ENCODE assay signal across 28 cellular contexts in genomic region chr19:16459680-16460079, GRCh38. TPM values are rescaled to one million over a fixed set of nuclear protein-coding genes. Genes with fewer than 3 reads are reported as not detected.
DNase-seq lines count a peak whose midpoint lies in the region; ATAC-seq and TF ChIP-seq lines count a peak whose summit lies in the region.
"Had no signal": no experiment of that assay in that cellular context is flagged by ENCODE, and none has a peak within 500 bp of the region (broad histone marks: within the 10 kb centered on the region; RNA-seq: fewer than 3 reads in every experiment).

No MANE protein-coding gene starts in this region.

- no peak overlapping the region for H3K4me2 ChIP-seq in mesenchymal stem cell (ENCODE audit: low read length, poor library complexity, severe bottlenecking)

- no peak overlapping the region for H2AFZ ChIP-seq in mesenchymal stem cell (ENCODE audit: low read depth, low read length)

- H3K9ac ChIP-seq in mesenchymal stem cell (ENCODE audit: low read length), result no peak overlapping the region

- H3K4me1 Mint-ChIP-seq in WTC11, result peaks cover 45% of the 10 kb centered on the region

- peaks cover 0 to 97% of the 10 kb centered on the region in 2 donors for H3K4me1 ChIP-seq in right atrium auricular region
- H3K4me1 ChIP-seq in mesenchymal stem cell (ENCODE audit: control insufficient read depth, insufficient read depth, low read depth, low read length), result peaks cover 68% of the 10 kb centered on the region

- H3K9me3 ChIP-seq in right atrium auricular region, result no peaks in the 10 kb centered on the region
- no peaks in the 10 kb centered on the region for H3K9me3 ChIP-seq in mesenchymal stem cell (ENCODE audit: control insufficient read depth, low read length)
- H3K9me3 ChIP-seq: SJSA1, thyroid gland had no signal

- WGBS in mesenchymal stem cell, result 93% methylated on average over 3 of the region's 3 CpGs

- peak overlapping the region; percentile 43; the same call in 1 of the 2 replicates for H3K27ac Mint-ChIP-seq in WTC11
- H3K27ac Mint-ChIP-seq: activated CD4-positive, alpha-beta memory T cell treated with anti-CD3 and anti-CD28 coated beads, Interleukin-2, amount 10 ng/mL, durations not matched to agents 7 days and 5 days; activated naive CD4-positive, alpha-beta T cell treated with anti-CD3 and anti-CD28 coated beads, Interleukin-2, amount 50 U/mL, for 24 hours; activated T-helper 2 cell treated with anti-CD3 and anti-CD28 coated beads, Interferon-gamma antibody, Interleukin-2, Interleukin-4, amounts not matched to agents 10 μg/mL and 5 μg/mL and 100 μg/mL, durations not matched to agents 14 hours and 24 hours and 36 hours; IgD-negative memory B cell; T-cell had no signal

- H3K27ac ChIP-seq in right atrium auricular region (peak overlapping the region; percentile 93 to 95), mesenchymal stem cell (ENCODE audit: low read length, poor library complexity, severe bottlenecking) (no peak overlapping the region), substantia nigra (ENCODE audit: low read depth, low read length, poor library complexity, severe bottlenecking) (peak overlapping the region; percentile 42)
- H3K27ac ChIP-seq: coronary artery, SJSA1 had no signal

- H3K27me3 Mint-ChIP-seq in WTC11 (ENCODE audit: low read depth), result no peaks in the 10 kb centered on the region
- H3K27me3 Mint-ChIP-seq: activated CD4-positive, alpha-beta memory T cell treated with anti-CD3 and anti-CD28 coated beads, Interleukin-2, amount 10 ng/mL, durations not matched to agents 7 days and 5 days; activated naive CD4-positive, alpha-beta T cell treated with anti-CD3 and anti-CD28 coated beads, Interleukin-2, amount 50 U/mL, for 24 hours; T-cell had no signal

- TF ChIP-seq CTCF in right atrium auricular region (IDR thresholded peaks at IDR 0.05) (no peak), WTC11 (IDR thresholded peaks at IDR 0.05) (no peak)

- H3K4me3 ChIP-seq in right atrium auricular region (no peak overlapping the region), mesenchymal stem cell (ENCODE audit: insufficient read depth in 1 of 2, low read depth in 1 of 2, low read length in 2 of 2) (no peak overlapping the region)
- H3K4me3 ChIP-seq: coronary artery, SJSA1, thyroid gland had no signal

- intact Hi-C loops in left cardiac atrium (cut with DNase I), result no loop called here

- H3K14ac ChIP-seq in mesenchymal stem cell (ENCODE audit: low read length in 2 of 2), result no peak overlapping the region

- CTCF ChIA-PET in WTC11 (lab: Charles Lee), result interaction anchor here (1.5 kb wide), 1 partner anchor 18 kb away, joined by 3 read pairs; no protein-coding TSS in a partner anchor

- no peak for ATAC-seq in left cardiac atrium
- ATAC-seq in WTC11, result no peak
- no peak for ATAC-seq in GM21381 (IDR thresholded peaks at IDR 0.05; ENCODE audit: unreplicated experiment)
- ATAC-seq: Panc1; stimulated activated naive CD8-positive, alpha-beta T cell treated with anti-CD3 and anti-CD28 coated beads, Interleukin-15, Interleukin-2, amounts not matched to agents 100 U/mL and 50 U/mL, for 24 hours; T-cell had no signal

- POLR2A ChIA-PET in WTC11 (lab: Charles Lee), result no interaction called here

- H2BK120ac ChIP-seq in mesenchymal stem cell (ENCODE audit: low read depth, low read length), result no peak overlapping the region

- H3K27me3 ChIP-seq in right atrium auricular region (no peaks in the 10 kb centered on the region), mesenchymal stem cell (ENCODE audit: control insufficient read depth in 1 of 2, insufficient read depth in 1 of 2, low read length in 2 of 2) (no peaks in the 10 kb centered on the region)
- H3K27me3 ChIP-seq: SJSA1, thyroid gland had no signal

- no peak overlapping the region for H3K23ac ChIP-seq in mesenchymal stem cell (ENCODE audit: low read length in 2 of 2)

- no peak for DNase-seq in right atrium auricular region (ENCODE audit: low spot score)
- no peak for DNase-seq in left cardiac atrium
- DNase-seq in WTC11 (ENCODE audit: low spot score), result no peak
- DNase-seq in mesenchymal stem cell, result no peak
- no peak for DNase-seq in substantia nigra (lab: John Stamatoyannopoulos, UW)
- DNase-seq in mucosa of gallbladder (ENCODE audit: low spot score), result no peak
- DNase-seq in activated CD4-positive, CD25-positive, alpha-beta regulatory T cell (lab: John Stamatoyannopoulos, UW), result no peak
- DNase-seq: activated CD4-positive, alpha-beta memory T cell treated with anti-CD3 and anti-CD28 coated beads, Interleukin-2, amount 10 ng/mL, durations not matched to agents 7 days and 5 days; activated CD4-positive, CD25-positive, alpha-beta regulatory T cell treated with anti-CD3 and anti-CD28 coated beads, Interleukin-2, amount 50 U/mL, for 72 hours; DMS53; NCI-H1092; NCI-H187; NCI-H2171; NCI-H510A treated with DMSO at 0.1 percent for 48 hours; stimulated activated naive CD8-positive, alpha-beta T cell treated with anti-CD3 and anti-CD28 coated beads, Interleukin-15, Interleukin-2, amounts not matched to agents 100 U/mL and 50 U/mL, for 24 hours; T-cell; thyroid gland had no signal

- no peak overlapping the region for H2BK12ac ChIP-seq in mesenchymal stem cell (ENCODE audit: low read length in 2 of 2)

- H4K91ac ChIP-seq in mesenchymal stem cell (ENCODE audit: low read length), result no peak overlapping the region

- no peak overlapping the region for H3K18ac ChIP-seq in mesenchymal stem cell (ENCODE audit: low read depth in 1 of 2, low read length in 2 of 2)

- H2BK15ac ChIP-seq in mesenchymal stem cell (ENCODE audit: low read depth, poor library complexity, severe bottlenecking), result no peak overlapping the region

- no peak overlapping the region for H4K8ac ChIP-seq in mesenchymal stem cell (ENCODE audit: low read length)

- H3K4me3 Mint-ChIP-seq in WTC11, result no peak overlapping the region
- H3K4me3 Mint-ChIP-seq: activated CD4-positive, alpha-beta memory T cell treated with anti-CD3 and anti-CD28 coated beads, Interleukin-2, amount 10 ng/mL, durations not matched to agents 7 days and 5 days; activated naive CD4-positive, alpha-beta T cell treated with anti-CD3 and anti-CD28 coated beads, Interleukin-2, amount 50 U/mL, for 24 hours; IgD-negative memory B cell; T-cell had no signal

- H2AK5ac ChIP-seq in mesenchymal stem cell (ENCODE audit: low read length, severe bottlenecking), result peak overlapping the region; percentile 60

- no peak overlapping the region for H3K4ac ChIP-seq in mesenchymal stem cell (ENCODE audit: low read depth in 1 of 2, low read length in 2 of 2)

- H3K36me3 ChIP-seq in right atrium auricular region, result no peaks in the 10 kb centered on the region
- H3K36me3 ChIP-seq in mesenchymal stem cell (ENCODE audit: control insufficient read depth in 1 of 2, insufficient read depth in 2 of 2, low read depth in 1 of 2, low read length in 2 of 2), result peaks cover 0 to 13% of the 10 kb centered on the region in 2 experiments
- H3K36me3 ChIP-seq: thyroid gland had no signal

- H3K36me3 Mint-ChIP-seq in WTC11, result no peaks in the 10 kb centered on the region
- H3K36me3 Mint-ChIP-seq: activated naive CD4-positive, alpha-beta T cell treated with anti-CD3 and anti-CD28 coated beads, Interleukin-2, amount 50 U/mL, for 24 hours; IgD-negative memory B cell had no signal

- no peaks in the 10 kb centered on the region for H3K9me3 Mint-ChIP-seq in WTC11
- H3K9me3 Mint-ChIP-seq: activated CD4-positive, alpha-beta memory T cell treated with anti-CD3 and anti-CD28 coated beads, Interleukin-2, amount 10 ng/mL, durations not matched to agents 7 days and 5 days; activated naive CD4-positive, alpha-beta T cell treated with anti-CD3 and anti-CD28 coated beads, Interleukin-2, amount 50 U/mL, for 24 hours; activated T-helper 2 cell treated with anti-CD3 and anti-CD28 coated beads, Interferon-gamma antibody, Interleukin-2, Interleukin-4, amounts not matched to agents 10 μg/mL and 5 μg/mL and 100 μg/mL, durations not matched to agents 14 hours and 24 hours and 36 hours; IgD-negative memory B cell; T-cell had no signal

- no peaks in the 10 kb centered on the region for H3K79me1 ChIP-seq in mesenchymal stem cell (replicated peaks; ENCODE audit: low read length, poor library complexity, severe bottlenecking)

- H2BK5ac ChIP-seq in mesenchymal stem cell (ENCODE audit: low read depth, low read length, poor library complexity, severe bottlenecking), result no peak overlapping the region

RNA-seq across cellular contexts. Expression of gene EPS15L1, which starts 12.1 kb away (rescaled TPM):
- 10 to 100 TPM; 24.0 to 27.4 TPM for total RNA-seq in right atrium auricular region
- total RNA-seq in left cardiac atrium, result 10 to 100 TPM; 59.9 to 67.4 TPM
- total RNA-seq in WTC11 (2021), result 37.9 to 44.8 TPM (median 39.1 TPM) in 3 replicates
- polyA plus RNA-seq in mesenchymal stem cell (2013, experiment 1 of 2), result 23.1 TPM
- polyA plus RNA-seq in mesenchymal stem cell (2013, experiment 2 of 2), result 24.0 TPM
- 46.1 TPM for total RNA-seq in mucosa of gallbladder

RNA-seq across cellular contexts. Expression of gene CALR3, which starts 36.3 kb away (rescaled TPM):
- total RNA-seq in right atrium auricular region (not detected), left cardiac atrium (not detected), WTC11 (2021) (0.21 to 0.87 TPM (median 0.50 TPM) in 3 replicates), mucosa of gallbladder (not detected)
- polyA plus RNA-seq in mesenchymal stem cell (2013, experiment 1 of 2), result 0.08 TPM
- 0.04 TPM for polyA plus RNA-seq in mesenchymal stem cell (2013, experiment 2 of 2)
- total RNA-seq: activated CD4-positive, alpha-beta memory T cell treated with anti-CD3 and anti-CD28 coated beads, Interleukin-2, amount 10 ng/mL, durations not matched to agents 7 days and 5 days; activated T-helper 2 cell treated with anti-CD3 and anti-CD28 coated beads, Interferon-gamma antibody, Interleukin-2, Interleukin-4, amounts not matched to agents 10 μg/mL and 5 μg/mL and 100 μg/mL, durations not matched to agents 14 hours and 24 hours and 36 hours; lower leg skin; mononuclear cell; posterior vena cava; SJSA1; T-cell had no signal
- polyA plus RNA-seq: IgD-negative memory B cell, neural cell had no signal

RNA-seq across cellular contexts. Expression of gene C19orf44, which starts 36.5 kb away (rescaled TPM):
- 1 to 10 TPM; 2.3 to 6.0 TPM for total RNA-seq in right atrium auricular region
- total RNA-seq in left cardiac atrium, result 1 to 10 TPM; 2.4 to 3.8 TPM
- total RNA-seq in WTC11 (2021), result 3.4 to 4.8 TPM (median 4.1 TPM) in 3 replicates
- 3.3 TPM for polyA plus RNA-seq in mesenchymal stem cell (2013, experiment 1 of 2)
- 3.0 TPM for polyA plus RNA-seq in mesenchymal stem cell (2013, experiment 2 of 2)
- 11.2 TPM for total RNA-seq in mucosa of gallbladder
